8 cellular contexts compared by ENCODE assay signal in the genomic region with DNA sequence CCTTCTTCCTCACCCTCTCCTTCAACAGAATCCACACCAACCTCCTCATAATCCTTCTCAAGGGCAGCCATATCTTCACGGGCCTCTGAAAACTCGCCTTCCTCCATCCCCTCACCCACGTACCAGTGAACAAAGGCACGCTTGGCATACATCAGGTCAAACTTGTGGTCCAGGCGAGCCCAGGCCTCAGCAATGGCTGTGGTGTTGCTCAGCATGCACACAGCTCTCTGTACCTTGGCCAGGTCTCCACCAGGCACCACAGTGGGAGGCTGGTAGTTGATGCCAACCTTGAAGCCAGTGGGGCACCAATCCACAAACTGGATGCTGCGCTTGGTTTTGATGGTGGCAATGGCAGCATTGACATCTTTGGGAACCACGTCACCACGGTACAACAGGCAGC. TPM values are rescaled to one million over a fixed set of nuclear protein-coding genes. Genes with fewer than 3 reads are reported as not detected.
DNase-seq lines count a peak whose midpoint lies in the region; ATAC-seq and TF ChIP-seq lines count a peak whose summit lies in the region.
"Not testable (repeated sequence)": the region's sequence is repeated elsewhere in the genome, so short reads cannot be mapped to it uniquely, and the experiment has no call there.
"Had no signal": no experiment of that assay in that cellular context is flagged by ENCODE, and none has a peak within 500 bp of the region (broad histone marks: within the 10 kb centered on the region; RNA-seq: fewer than 3 reads in every experiment).

No MANE protein-coding gene starts in this region.

- H3K27ac Mint-ChIP-seq in HFFc6, result peak overlapping the region; percentile 34
- peak overlapping the region; percentile 79 for H3K27ac Mint-ChIP-seq in activated CD4-positive, alpha-beta T cell treated with anti-CD3 and anti-CD28 coated beads for 36 hours
- peak overlapping the region; percentile 44 for H3K27ac Mint-ChIP-seq in activated T-helper 17 cell treated with anti-CD3 and anti-CD28 coated beads, Interleukin-2, amount 50 U/mL, for 72 hours
- peak overlapping the region in 2 of 5 experiments; percentile 30 to 67 for H3K27ac Mint-ChIP-seq in brain
- H3K27ac Mint-ChIP-seq in nephron, result peak overlapping the region in 1 of 3 experiments; percentile 35

- intact Hi-C loops in activated CD4-positive, alpha-beta T cell treated with anti-CD3 and anti-CD28 coated beads for 36 hours (cut with DNase I, micrococcal nuclease), result not testable (repeated sequence)

- not testable (repeated sequence) for ATAC-seq in activated CD4-positive, alpha-beta T cell treated with anti-CD3 and anti-CD28 coated beads for 36 hours; activated T-helper 17 cell treated with anti-CD3 and anti-CD28 coated beads, Interleukin-2, amount 50 U/mL, for 72 hours (replicated peaks)

- DNase-seq in HFFc6; activated CD4-positive, alpha-beta T cell treated with anti-CD3 and anti-CD28 coated beads for 36 hours: not testable (repeated sequence)

- peak overlapping the region; percentile 57 for H3K27ac ChIP-seq in 22Rv1

- CTCF ChIA-PET in activated CD4-positive, alpha-beta T cell treated with anti-CD3 and anti-CD28 coated beads for 36 hours (lab: Charles Lee), result interaction anchor here (0.8 to 1.4 kb wide), 4 partner anchors 17 to 39 kb away, joined by 3 to 7 read pairs (median 4); a partner anchor contains a TSS

- H3K36me3 Mint-ChIP-seq in HFFc6 (ENCODE audit: low read depth), result peaks cover 38% of the 10 kb centered on the region
- H3K36me3 Mint-ChIP-seq in activated CD4-positive, alpha-beta T cell treated with anti-CD3 and anti-CD28 coated beads for 36 hours (ENCODE audit: low read depth), result peaks cover 40% of the 10 kb centered on the region
- peaks cover 51% of the 10 kb centered on the region for H3K36me3 Mint-ChIP-seq in activated T-helper 17 cell treated with anti-CD3 and anti-CD28 coated beads, Interleukin-2, amount 50 U/mL, for 72 hours (ENCODE audit: low read depth)
- H3K36me3 Mint-ChIP-seq in brain, result peaks cover 41% of the 10 kb centered on the region
- peaks cover 43% of the 10 kb centered on the region for H3K36me3 Mint-ChIP-seq in nephron (ENCODE audit: low read depth)

- not testable (repeated sequence) for H3K9me3 Mint-ChIP-seq in HFFc6; activated CD4-positive, alpha-beta T cell treated with anti-CD3 and anti-CD28 coated beads for 36 hours (ENCODE audit: low read depth); activated T-helper 17 cell treated with anti-CD3 and anti-CD28 coated beads, Interleukin-2, amount 50 U/mL, for 72 hours; brain; nephron

- not testable (repeated sequence) for TF ChIP-seq CTCF in 22Rv1 (IDR thresholded peaks at IDR 0.05); HFFc6 (IDR thresholded peaks at IDR 0.05); brain (conservative IDR thresholded peaks at IDR 0.05); nephron (IDR thresholded peaks at IDR 0.05; ENCODE audit: unreplicated experiment in 3 of 3)

- POLR2A ChIA-PET in activated CD4-positive, alpha-beta T cell treated with anti-CD3 and anti-CD28 coated beads for 36 hours (lab: Charles Lee), result interaction anchor here (0.9 to 1.9 kb wide), 3 partner anchors 18 to 70 kb away, joined by 4 to 6 read pairs (median 4); a partner anchor contains a TSS

- peaks cover 28% of the 10 kb centered on the region for H3K4me1 Mint-ChIP-seq in HFFc6 (ENCODE audit: low read depth)
- H3K4me1 Mint-ChIP-seq in activated CD4-positive, alpha-beta T cell treated with anti-CD3 and anti-CD28 coated beads for 36 hours, result peaks cover 34% of the 10 kb centered on the region
- peaks cover 19% of the 10 kb centered on the region for H3K4me1 Mint-ChIP-seq in activated T-helper 17 cell treated with anti-CD3 and anti-CD28 coated beads, Interleukin-2, amount 50 U/mL, for 72 hours
- peaks cover 44% of the 10 kb centered on the region for H3K4me1 Mint-ChIP-seq in brain
- peaks cover 44% of the 10 kb centered on the region for H3K4me1 Mint-ChIP-seq in nephron

- H3K27me3 Mint-ChIP-seq in HFFc6 (ENCODE audit: insufficient read depth) (peaks cover 15% of the 10 kb centered on the region), brain (peaks cover 18% of the 10 kb centered on the region)
- H3K27me3 Mint-ChIP-seq in activated CD4-positive, alpha-beta T cell treated with anti-CD3 and anti-CD28 coated beads for 36 hours; activated T-helper 17 cell treated with anti-CD3 and anti-CD28 coated beads, Interleukin-2, amount 50 U/mL, for 72 hours; nephron (ENCODE audit: low read depth): not testable (repeated sequence)

- not testable (repeated sequence) for H3K4me3 Mint-ChIP-seq in HFFc6
- H3K4me3 Mint-ChIP-seq in activated CD4-positive, alpha-beta T cell treated with anti-CD3 and anti-CD28 coated beads for 36 hours, result peak overlapping the region; percentile 99
- peak overlapping the region; percentile 95 for H3K4me3 Mint-ChIP-seq in activated T-helper 17 cell treated with anti-CD3 and anti-CD28 coated beads, Interleukin-2, amount 50 U/mL, for 72 hours
- H3K4me3 Mint-ChIP-seq in brain (peak overlapping the region in 4 of 5 experiments; percentile 19 to 62 (median 38)), nephron (peak overlapping the region in 2 of 3 experiments; percentile 48 to 52)

RNA-seq across cellular contexts. Expression of a gene that starts 3.2 kb away (rescaled TPM):
- 1,000 to 10,000 TPM; 1,208 to 2,585 (median 2,279) TPM for total RNA-seq in HFFc6 (2021; fragmentation: NEBNext Ultra II Directional; extraction: Animal tissue kit (Norgen Biotek cat#: 25700))
- total RNA-seq in activated CD4-positive, alpha-beta T cell treated with anti-CD3 and anti-CD28 coated beads for 36 hours, result 1,000 to 10,000 TPM; 2,393 to 2,425 TPM
- total RNA-seq in activated T-helper 17 cell treated with anti-CD3 and anti-CD28 coated beads, Interleukin-2, amount 50 U/mL, for 72 hours, result 1,000 to 10,000 TPM; 1,357 to 2,653 TPM
- polyA plus RNA-seq in brain (ENCODE audit: insufficient read depth, low read depth, low replicate concordance), result 3,807 TPM

RNA-seq across cellular contexts. Expression of a gene that starts 17.3 kb away (rescaled TPM):
- total RNA-seq in HFFc6 (2021; fragmentation: NEBNext Ultra II Directional; extraction: Animal tissue kit (Norgen Biotek cat#: 25700)), result 10 to 100 TPM; 23.0 to 31.0 (median 26.2) TPM
- 10 to 100 TPM; 45.0 to 48.0 TPM for total RNA-seq in activated CD4-positive, alpha-beta T cell treated with anti-CD3 and anti-CD28 coated beads for 36 hours
- total RNA-seq in activated T-helper 17 cell treated with anti-CD3 and anti-CD28 coated beads, Interleukin-2, amount 50 U/mL, for 72 hours, result 100 to 1,000 TPM in 1 of 2 donors, 10 to 100 TPM in 1; 56.8 to 105 TPM
- 13.9 TPM for polyA plus RNA-seq in brain (ENCODE audit: insufficient read depth, low read depth, low replicate concordance)

RNA-seq across cellular contexts. Expression of a gene that starts 33.4 kb away (rescaled TPM):
- total RNA-seq in HFFc6 (2021; fragmentation: NEBNext Ultra II Directional; extraction: Animal tissue kit (Norgen Biotek cat#: 25700)), result under 1 TPM in 1 of 6 experiments, not detected in 5; 0.07 TPM
- not detected for total RNA-seq in activated CD4-positive, alpha-beta T cell treated with anti-CD3 and anti-CD28 coated beads for 36 hours
- under 1 TPM; 0.26 to 0.42 TPM for total RNA-seq in activated T-helper 17 cell treated with anti-CD3 and anti-CD28 coated beads, Interleukin-2, amount 50 U/mL, for 72 hours
- polyA plus RNA-seq in brain (ENCODE audit: insufficient read depth, low read depth, low replicate concordance), result 0.15 TPM
- total RNA-seq: MCF 10A, osteoblast had no signal

RNA-seq across cellular contexts. Expression of a gene that starts 58.2 kb away (rescaled TPM):
- 1 to 10 TPM in 1 of 6 experiments, under 1 TPM in 5; 0.60 to 1.6 (median 0.86) TPM for total RNA-seq in HFFc6 (2021; fragmentation: NEBNext Ultra II Directional; extraction: Animal tissue kit (Norgen Biotek cat#: 25700))
- total RNA-seq in activated CD4-positive, alpha-beta T cell treated with anti-CD3 and anti-CD28 coated beads for 36 hours, result 10 to 100 TPM in 1 of 2 experiments, 1 to 10 TPM in 1; 6.7 to 13.3 TPM
- total RNA-seq in activated T-helper 17 cell treated with anti-CD3 and anti-CD28 coated beads, Interleukin-2, amount 50 U/mL, for 72 hours, result 10 to 100 TPM; 12.2 to 19.3 TPM
- polyA plus RNA-seq in brain (ENCODE audit: insufficient read depth, low read depth, low replicate concordance), result 5.9 TPM
